11 cellular contexts compared by ENCODE assay signal in the genomic region with DNA sequence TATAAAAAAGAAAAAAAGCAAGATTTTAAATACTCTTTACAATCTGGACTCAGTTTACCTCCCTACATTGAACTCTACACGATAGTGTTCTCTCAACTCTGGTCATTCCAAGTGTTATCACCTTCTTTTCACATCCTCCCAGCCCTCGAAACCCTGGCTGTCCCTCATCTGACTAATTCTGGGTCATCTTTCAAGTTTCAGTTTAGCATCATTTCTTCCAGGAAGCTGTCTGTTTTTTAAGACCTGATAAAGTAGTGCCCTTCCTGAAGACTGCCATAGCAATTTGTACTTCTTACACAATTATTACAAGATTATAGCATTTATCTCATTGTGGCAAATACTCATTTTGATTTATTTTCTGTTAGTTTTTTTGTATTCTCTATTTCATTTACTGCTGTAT. TPM values are rescaled to one million over a fixed set of nuclear protein-coding genes. Genes with fewer than 3 reads are reported as not detected.
DNase-seq lines count a peak whose midpoint lies in the region; ATAC-seq and TF ChIP-seq lines count a peak whose summit lies in the region.
"Had no signal": no experiment of that assay in that cellular context is flagged by ENCODE, and none has a peak within 500 bp of the region (broad histone marks: within the 10 kb centered on the region; RNA-seq: fewer than 3 reads in every experiment).

No MANE protein-coding gene starts in this region.

- no peak for TF ChIP-seq POLR2A in gastrocnemius medialis (IDR thresholded peaks at IDR 0.05)

- H3K9me2 ChIP-seq in PC-3 (replicated peaks; ENCODE audit: low read length): no peaks in the 10 kb centered on the region

- no peak for TF ChIP-seq CTCF in GM12864 (IDR thresholded peaks at IDR 0.05; ENCODE audit: low read depth, low read length, missing control alignments)
- TF ChIP-seq CTCF in PC-3 (conservative IDR thresholded peaks at IDR 0.05; ENCODE audit: low read depth, low read length): no peak
- TF ChIP-seq CTCF in fibroblast of lung (conservative IDR thresholded peaks at IDR 0.05 in 1 of 2, IDR thresholded peaks at IDR 0.05 in 1 of 2; ENCODE audit: low read depth in 1 of 2, low read length in 2 of 2): no peak
- no peak for TF ChIP-seq CTCF in gastrocnemius medialis (IDR thresholded peaks at IDR 0.05 in 4 of 5, conservative IDR thresholded peaks at IDR 0.05 in 1 of 5)

- intact Hi-C loops in PC-3 (cut with micrococcal nuclease) (no loop called here), gastrocnemius medialis (cut with DNase I; ENCODE audit: low total_unique reads) (no loop called here)

- H3K79me2 ChIP-seq in PC-3 (ENCODE audit: low read length): 0 out of 2 replicates have a peak, but pooled peaks cover 6% of the 10 kb centered on the region
- H3K79me2 ChIP-seq in fibroblast of lung (ENCODE audit: control insufficient read depth, insufficient read depth, low read length): no peaks in the 10 kb centered on the region

- BruUV-seq in PC-3 (replicated peaks; lab: Mats Ljungman, UMichigan): no TSS peak

- H4K20me1 ChIP-seq in PC-3 (ENCODE audit: low read length) (no peaks in the 10 kb centered on the region), fibroblast of lung (ENCODE audit: control insufficient read depth, extremely low read depth, insufficient read depth, low read length) (no peaks in the 10 kb centered on the region)

- no peaks in the 10 kb centered on the region for H3F3A ChIP-seq in PC-3 (ENCODE audit: low read length, unreplicated experiment)

- H3K27ac ChIP-seq in PC-3 (ENCODE audit: low read length): no peak overlapping the region
- H3K27ac ChIP-seq in fibroblast of lung (ENCODE audit: insufficient read depth, low read length): peak overlapping the region; percentile 95
- peak overlapping the region in 3 of 4 donors; percentile 90 to 97 (median 92) for H3K27ac ChIP-seq in gastrocnemius medialis

- no peaks in the 10 kb centered on the region for H3K36me3 ChIP-seq in PC-3 (ENCODE audit: low read depth, low read length)
- H3K36me3 ChIP-seq in fibroblast of lung (ENCODE audit: control insufficient read depth, insufficient read depth, low read length): no peaks in the 10 kb centered on the region
- H3K36me3 ChIP-seq in gastrocnemius medialis: no peaks in the 10 kb centered on the region

- H3K4me1 ChIP-seq in PC-3 (ENCODE audit: insufficient read depth, low read length): peaks cover 16% of the 10 kb centered on the region
- peaks cover 2% of the 10 kb centered on the region for H3K4me1 ChIP-seq in fibroblast of lung (ENCODE audit: control insufficient read depth, extremely low read depth, insufficient read depth, low read length)
- H3K4me1 ChIP-seq in gastrocnemius medialis: peaks cover 5 to 7% of the 10 kb centered on the region in 2 donors

- H3K27me3 ChIP-seq in PC-3 (ENCODE audit: low read length) (no peaks in the 10 kb centered on the region), fibroblast of lung (ENCODE audit: control insufficient read depth, insufficient read depth, low read length) (no peaks in the 10 kb centered on the region), gastrocnemius medialis (no peaks in the 10 kb centered on the region)

- peak overlapping the region; percentile 70; the same call in 1 of the 2 replicates for H3K4me3 ChIP-seq in GM12864 (ENCODE audit: low read depth, low read length)
- H3K4me3 ChIP-seq in PC-3 (ENCODE audit: low read length): peak overlapping the region; percentile 91
- H3K4me3 ChIP-seq in fibroblast of lung (replicated peaks in 1 of 4; ENCODE audit: control extremely low read depth in 1 of 4, insufficient read depth in 1 of 4, low read depth in 3 of 4, low read length in 4 of 4): peak overlapping the region; percentile 68 to 97 (median 91)
- peak overlapping the region; percentile 73 to 83 (median 81) for H3K4me3 ChIP-seq in gastrocnemius medialis

- DNase-seq in GM12864 (ENCODE audit: low read depth) (no peak), PC-3 (peak; percentile 21), fibroblast of lung (ENCODE audit: low read depth in 2 of 2) (no peak), gastrocnemius medialis (no peak), NCI-H146 (lab: John Stamatoyannopoulos, UW) (no peak), NCI-H2081 (lab: John Stamatoyannopoulos, UW) (no peak)
- DNase-seq in activated CD4-positive, alpha-beta T cell treated with anti-CD3 and anti-CD28 coated beads for 48 hours: no peak
- DNase-seq: activated CD4-positive, alpha-beta T cell treated with anti-CD3 and anti-CD28 coated beads for 4 hours; NCI-H2171 treated with DMSO at 0.1 percent for 48 hours had no signal

- H3K9ac ChIP-seq in PC-3 (ENCODE audit: low read length): peak overlapping the region; percentile 90
- H3K9ac ChIP-seq in fibroblast of lung (ENCODE audit: insufficient read depth, low read length): no peak overlapping the region

- in situ Hi-C loops in gastrocnemius medialis (cut with MboI; ENCODE audit: low sequenced_read_pairs in 4 of 4): no loop called here

- CTCF ChIA-PET in PC-3 (lab: Charles Lee): interaction anchor here (0.6 kb wide), 1 partner anchor 162 kb away, joined by 3 read pairs; no protein-coding TSS in a partner anchor

- ATAC-seq in PC-3 (no peak), gastrocnemius medialis (no peak), HG02870 (IDR thresholded peaks at IDR 0.05; ENCODE audit: unreplicated experiment) (no peak)

- no peaks in the 10 kb centered on the region for H3K9me3 ChIP-seq in PC-3 (ENCODE audit: low read length)
- H3K9me3 ChIP-seq in fibroblast of lung (ENCODE audit: control insufficient read depth, insufficient read depth, low read depth, low read length): no peaks in the 10 kb centered on the region
- no peaks in the 10 kb centered on the region for H3K9me3 ChIP-seq in gastrocnemius medialis

- peak overlapping the region; percentile 97 for H2AFZ ChIP-seq in PC-3 (ENCODE audit: low read length)
- no peak overlapping the region for H2AFZ ChIP-seq in fibroblast of lung (ENCODE audit: low read length)

- POLR2A ChIA-PET in PC-3 (lab: Charles Lee; ENCODE audit: unreplicated experiment): no interaction called here

- H3K4me2 ChIP-seq in PC-3 (ENCODE audit: low read length) (peak overlapping the region; percentile 93), fibroblast of lung (ENCODE audit: extremely low read depth, insufficient read depth, low read length) (peak overlapping the region; percentile 94)

RNA-seq across cellular contexts. Expression of a gene that starts 1.2 kb away (rescaled TPM):
- 3.4 and 9.7 TPM in 2 replicates for total RNA-seq in PC-3 (2014; rRNA removed)
- 3.8 and 4.6 TPM in 2 replicates for total RNA-seq in fibroblast of lung
- polyA plus RNA-seq in fibroblast of lung: 3.5 TPM in 2 replicates
- 6.0 and 6.5 TPM in 2 replicates for polyA plus RNA-seq in fibroblast of lung (2012)
- 0.74 and 0.79 TPM in 2 replicates for polyA minus RNA-seq in fibroblast of lung (ENCODE audit: low replicate concordance)
- total RNA-seq in gastrocnemius medialis: under 1 TPM; 0.24 to 0.97 (median 0.77) TPM

RNA-seq across cellular contexts. Expression of a gene that starts 45.6 kb away (rescaled TPM):
- total RNA-seq in PC-3 (2014; rRNA removed) (8.3 and 8.6 TPM in 2 replicates), fibroblast of lung (0.51 and 2.1 TPM in 2 replicates), gastrocnemius medialis (10 to 100 TPM in 3 of 4 donors, 1 to 10 TPM in 1; 9.8 to 12.1 (median 11.0) TPM)
- polyA plus RNA-seq in fibroblast of lung: 0.70 and 1.5 TPM in 2 replicates
- polyA plus RNA-seq in fibroblast of lung (2012): 0.43 and 1.2 TPM in 2 replicates
- not detected in 2 replicates for polyA minus RNA-seq in fibroblast of lung (ENCODE audit: low replicate concordance)
- total RNA-seq: glomerular endothelial cell had no signal
